19 cellular contexts compared by ENCODE assay signal in the genomic region with DNA sequence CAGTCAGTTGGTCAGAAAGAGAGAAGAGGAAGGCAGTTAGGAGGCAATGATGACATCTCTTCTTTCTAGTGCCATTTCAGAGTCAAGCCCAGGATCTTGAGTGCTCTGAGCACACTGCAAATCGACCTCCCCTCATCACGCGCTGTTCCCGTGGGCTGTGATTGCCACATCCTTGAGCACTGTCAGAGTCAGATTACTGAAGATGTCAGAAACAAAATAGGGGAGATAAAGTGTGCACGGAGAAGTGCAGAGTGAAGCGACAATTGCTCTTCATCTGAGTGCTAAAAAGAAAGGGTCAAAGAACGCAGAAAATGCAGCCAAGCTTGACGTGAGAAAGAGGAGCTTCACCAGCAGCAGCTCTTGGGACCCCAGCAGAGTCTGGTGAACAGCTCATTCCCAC.
DNase-seq lines count a peak whose midpoint lies in the region; ATAC-seq lines count a peak whose summit lies in the region.
"Had no signal": no experiment of that assay in that cellular context is flagged by ENCODE, and none has a peak within 500 bp of the region (broad histone marks: within the 10 kb centered on the region; RNA-seq: fewer than 3 reads in every experiment).

No MANE protein-coding gene starts in this region.

- H3K9ac ChIP-seq in BLaER1, result no peak overlapping the region

- H3K9me3 ChIP-seq in BLaER1, result peaks cover 13% of the 10 kb centered on the region
- H3K9me3 ChIP-seq: Peyer's patch, SJCRH30 had no signal

- peaks cover 20% of the 10 kb centered on the region for H3K4me1 ChIP-seq in BLaER1
- H3K4me1 ChIP-seq: Peyer's patch, SJCRH30 had no signal

- H3K4me2 ChIP-seq in BLaER1, result peak overlapping the region; percentile 57

- no peak for ATAC-seq in GM18867 (IDR thresholded peaks at IDR 0.05; ENCODE audit: unreplicated experiment)

- H4K20me1 ChIP-seq in BLaER1, result no peaks in the 10 kb centered on the region

- peak; percentile 17 for DNase-seq in MV-4-11 (lab: John Stamatoyannopoulos, UW)
- peak; percentile 31 for DNase-seq in NOMO-1 treated with dmso at 0.1 percent for 144 hours (lab: John Stamatoyannopoulos, UW; ENCODE audit: unreplicated experiment)
- DNase-seq in left kidney (ENCODE audit: low read depth, low spot score), result peak; percentile 57
- no peak for DNase-seq in amniotic stem cell (lab: John Stamatoyannopoulos, UW)
- no peak for DNase-seq in OCI-M2 (lab: John Stamatoyannopoulos, UW; ENCODE audit: unreplicated experiment)
- no peak for DNase-seq in foreskin melanocyte
- DNase-seq: CD4-positive, alpha-beta T cell; KBM-7; MM.1S; NCI-H1048; NCI-H1694; NCI-H2081; NCI-H2171 treated with DMSO at 0.1 percent for 48 hours; NCI-H524; NCI-H774; Peyer's patch; SJCRH30 had no signal

- no peaks in the 10 kb centered on the region for H3K27me3 ChIP-seq in BLaER1
- H3K27me3 ChIP-seq: Peyer's patch, SJCRH30 had no signal

- H3K27ac ChIP-seq in BLaER1, result no peak overlapping the region
- H3K27ac ChIP-seq: Peyer's patch, SJCRH30 had no signal

- H3K36me3 ChIP-seq in BLaER1, result no peaks in the 10 kb centered on the region
- H3K36me3 ChIP-seq: Peyer's patch, SJCRH30 had no signal

- no peak overlapping the region for H3K4me3 ChIP-seq in BLaER1
- H3K4me3 ChIP-seq: Peyer's patch, SJCRH30 had no signal

Comparison
In these comparisons a context has a peak if more than half of its experiments do, and no peak if none do; other contexts are left out.
1. DNase-seq: peak in MV-4-11 (single experiment), NOMO-1 treated with dmso at 0.1 percent for 144 hours (single experiment) and left kidney (single experiment); none in amniotic stem cell (single experiment), OCI-M2 (single experiment) and foreskin melanocyte (single experiment).